2 cellular contexts compared by ENCODE assay signal in the genomic region with DNA sequence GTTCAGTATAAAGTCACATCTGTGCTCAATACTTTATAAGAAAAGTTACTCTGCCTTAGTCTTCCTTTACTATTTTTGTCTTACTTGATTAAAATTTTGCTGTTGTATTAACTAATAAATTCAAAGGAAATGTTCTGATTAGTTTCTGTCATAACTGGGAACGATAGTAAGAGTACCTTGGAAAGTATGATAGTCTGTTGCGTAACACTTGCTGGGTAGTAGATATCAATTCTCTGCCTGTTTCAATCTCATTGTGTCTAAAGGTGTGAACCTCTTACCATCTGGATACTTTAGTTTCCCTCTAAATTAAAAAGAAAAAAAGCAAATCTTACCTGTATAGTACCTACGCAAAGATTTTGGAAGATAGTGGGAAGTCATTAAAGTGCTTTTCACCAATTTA.
A peak's percentile ranks its signal among the peaks of the same experiment; 100 is the strongest.
TF ChIP-seq lines count a peak whose summit lies in the region.

No MANE protein-coding gene starts in this region.

TF ChIP-seq in Ishikawa, 13 proteins besides CTCF, POLR2A, EP300 and RAD21:
- TF ChIP-seq TAF1 (IDR thresholded peaks at IDR 0.05; ENCODE audit: low read depth) (no peak), ZBTB7A (IDR thresholded peaks at IDR 0.05; ENCODE audit: low read depth) (no peak), CEBPB (IDR thresholded peaks at IDR 0.05) (peak; percentile 72), NFIC (IDR thresholded peaks at IDR 0.05) (no peak), YY1 (IDR thresholded peaks at IDR 0.05; ENCODE audit: low read depth) (no peak)

TF ChIP-seq in HepG2, 621 proteins besides CTCF, POLR2A, EP300 and RAD21:
- TF ChIP-seq ZNF160 (CRISPR knock-in tag; IDR thresholded peaks at IDR 0.05), result no peak
- peak; percentile 87 for TF ChIP-seq CEBPB (IDR thresholded peaks at IDR 0.05; ENCODE audit: borderline replicate concordance, low read depth, low read length)
- peak; percentile 47; the same call in 1 of the 2 replicates for TF ChIP-seq CEBPG (CRISPR knock-in tag; IDR thresholded peaks at IDR 0.05)
TF ChIP-seq in HepG2: peak in this region for 2.
